In genomic region chr16:49720225-49720624, GRCh38 we compare ENCODE assay signal across 27 cellular contexts.
"Had no signal": no experiment of that assay in that cellular context is flagged by ENCODE, and none has a peak within 500 bp of the region (broad histone marks: within the 10 kb centered on the region; RNA-seq: fewer than 3 reads in every experiment).

No MANE protein-coding gene starts in this region.

- FAIRE-seq: colon, islet of Langerhans had no signal

- H2AFZ ChIP-seq: parathyroid adenoma had no signal

- H3K9me3 ChIP-seq: heart right ventricle, left lung, prostate gland, right atrium auricular region, sigmoid colon, suprapubic skin, transverse colon, vagina had no signal

- H3K36me3 ChIP-seq: heart right ventricle, left lung, prostate gland, right atrium auricular region, sigmoid colon, suprapubic skin, transverse colon, vagina had no signal

- H3K36me3 Mint-ChIP-seq: naive thymus-derived CD4-positive, alpha-beta T cell; stimulated activated effector memory CD8-positive, alpha-beta T cell treated with anti-CD3 and anti-CD28 coated beads, Interleukin-12 subunit alpha, Interleukin-12 subunit beta, amount 100 ng/mL, for 72 hours had no signal

- H3K9me3 Mint-ChIP-seq: nephron; stimulated activated effector memory CD8-positive, alpha-beta T cell treated with anti-CD3 and anti-CD28 coated beads, Interleukin-12 subunit alpha, Interleukin-12 subunit beta, amount 100 ng/mL, for 72 hours; stimulated activated naive CD8-positive, alpha-beta T cell treated with anti-CD3 and anti-CD28 coated beads, Interleukin-15, Interleukin-2, amounts not matched to agents 100 ng/mL and 50 ng/mL, for 24 hours had no signal

- H3K27ac Mint-ChIP-seq: stimulated activated effector memory CD8-positive, alpha-beta T cell treated with anti-CD3 and anti-CD28 coated beads, Interleukin-12 subunit alpha, Interleukin-12 subunit beta, amount 100 ng/mL, for 72 hours; stimulated activated naive CD8-positive, alpha-beta T cell treated with anti-CD3 and anti-CD28 coated beads, Interleukin-15, Interleukin-2, amounts not matched to agents 100 ng/mL and 50 ng/mL, for 24 hours had no signal

- H3K4me3 ChIP-seq: dorsolateral prefrontal cortex, heart right ventricle, left lung, prostate gland, right atrium auricular region, sigmoid colon, suprapubic skin, transverse colon, vagina had no signal

- H3K4me1 Mint-ChIP-seq: naive thymus-derived CD4-positive, alpha-beta T cell; stimulated activated effector memory CD8-positive, alpha-beta T cell treated with anti-CD3 and anti-CD28 coated beads, Interleukin-12 subunit alpha, Interleukin-12 subunit beta, amount 100 ng/mL, for 72 hours had no signal

- H3K27me3 ChIP-seq: dorsolateral prefrontal cortex, foreskin keratinocyte, heart right ventricle, left lung, right atrium auricular region, sigmoid colon, suprapubic skin, transverse colon, vagina had no signal

- H3K9ac ChIP-seq: parathyroid adenoma had no signal

- H3K27me3 Mint-ChIP-seq: stimulated activated naive CD8-positive, alpha-beta T cell treated with anti-CD3 and anti-CD28 coated beads, Interleukin-15, Interleukin-2, amounts not matched to agents 100 ng/mL and 50 ng/mL, for 24 hours had no signal

- H3K4me3 Mint-ChIP-seq: naive thymus-derived CD4-positive, alpha-beta T cell; nephron; stimulated activated effector memory CD8-positive, alpha-beta T cell treated with anti-CD3 and anti-CD28 coated beads, Interleukin-12 subunit alpha, Interleukin-12 subunit beta, amount 100 ng/mL, for 72 hours; stimulated activated naive CD8-positive, alpha-beta T cell treated with anti-CD3 and anti-CD28 coated beads, Interleukin-15, Interleukin-2, amounts not matched to agents 100 ng/mL and 50 ng/mL, for 24 hours had no signal

- H3K27ac ChIP-seq: dorsolateral prefrontal cortex, epithelial cell of prostate, foreskin keratinocyte, heart right ventricle, left lung, parathyroid adenoma, prostate gland, right atrium auricular region, sigmoid colon, suprapubic skin, transverse colon, vagina had no signal

- ATAC-seq: esophagus mucosa; foreskin keratinocyte; heart right ventricle; left cardiac atrium; left lung; naive thymus-derived CD4-positive, alpha-beta T cell; stimulated activated effector memory CD8-positive, alpha-beta T cell treated with anti-CD3 and anti-CD28 coated beads, Interleukin-12 subunit alpha, Interleukin-12 subunit beta, amount 100 ng/mL, for 72 hours had no signal

- DNase-seq: dorsolateral prefrontal cortex; effector CD4-positive, alpha-beta T cell; foreskin keratinocyte; glutamatergic neuron; heart right ventricle; hippocampal formation; left cardiac atrium; left lung; mesenchymal stem cell; midbrain; naive thymus-derived CD4-positive, alpha-beta T cell; sigmoid colon; stimulated activated CD4-positive, alpha-beta T cell treated with anti-CD3 and anti-CD28 coated beads, Interleukin-2, amount 100 ng/mL, for 24 hours; stimulated activated CD4-positive, alpha-beta T cell treated with anti-CD3 and anti-CD28 coated beads, Interleukin-4, amount 100 ng/mL, for 24 hours; transverse colon had no signal

- H3K4me1 ChIP-seq: foreskin keratinocyte, left lung, parathyroid adenoma, prostate gland, suprapubic skin, transverse colon had no signal

- H3K79me2 ChIP-seq: parathyroid adenoma had no signal
